8 cellular contexts compared by ENCODE assay signal in the genomic region with DNA sequence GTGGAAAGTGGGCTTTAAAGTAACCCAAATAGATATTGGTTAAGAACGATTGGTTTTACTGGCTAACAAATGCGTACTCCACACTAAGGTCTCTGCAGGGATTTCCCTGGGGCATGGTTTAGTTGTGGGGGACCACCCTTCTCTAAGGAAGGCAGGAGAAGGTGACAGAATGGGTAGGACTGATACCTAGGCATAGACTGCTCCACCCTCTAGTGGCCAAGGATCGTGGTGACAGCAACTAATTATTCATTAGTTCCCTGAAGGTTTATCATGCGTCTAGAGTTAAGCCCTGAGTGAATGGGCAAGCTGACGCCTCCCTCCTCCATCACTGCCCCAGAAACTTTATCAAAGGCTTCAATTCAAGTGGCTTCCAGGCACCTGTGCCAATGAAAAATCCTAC. TPM values are rescaled to one million over a fixed set of nuclear protein-coding genes. Genes with fewer than 3 reads are reported as not detected.
DNase-seq lines count a peak whose midpoint lies in the region; ATAC-seq, FAIRE-seq and TF ChIP-seq lines count a peak whose summit lies in the region.

No MANE protein-coding gene starts in this region.

- peak; percentile 42 for DNase-seq in SIG-M5 treated with dmso at 0.1 percent for 504 hours (lab: John Stamatoyannopoulos, UW; ENCODE audit: unreplicated experiment)
- DNase-seq in SIG-M5 (lab: John Stamatoyannopoulos, UW) = no peak
- peak; percentile 16 for DNase-seq in NCI-H1105 (lab: John Stamatoyannopoulos, UW)
- no peak for DNase-seq in GM12878 (ENCODE audit: low read depth, low spot score)
- peak; percentile 31 for DNase-seq in neural crest cell (ENCODE audit: low read depth, low spot score)
- no peak for DNase-seq in GF-D8 (lab: John Stamatoyannopoulos, UW)

- TF ChIP-seq POLR2A in GM12878 (IDR thresholded peaks at IDR 0.05; ENCODE audit: low read depth, low read length) = no peak

- no peaks in the 10 kb centered on the region for H3K79me2 ChIP-seq in GM12878 (ENCODE audit: control insufficient read depth, insufficient read depth, low read length)

- 0 out of 2 replicates have a peak, but pooled peaks have one; percentile 29 for TF ChIP-seq RAD21 in GM12878 (IDR thresholded peaks at IDR 0.05; ENCODE audit: insufficient read depth, low read depth, low read length)

- POLR2A ChIA-PET in GM12878 (lab: Charles Lee) = no interaction called here

- peak overlapping the region; percentile 82 for H3K4me3 Mint-ChIP-seq in neural crest cell

- no peak overlapping the region for H3K4me3 ChIP-seq in GM12878

- peaks cover 2% of the 10 kb centered on the region for H3K36me3 Mint-ChIP-seq in neural crest cell (ENCODE audit: low read depth)

- BruUV-seq in GM12878 (replicated peaks; lab: Mats Ljungman, UMichigan) = no TSS peak

- RAD21 ChIA-PET in GM12878 (lab: Charles Lee; ENCODE audit: unreplicated experiment) = interaction anchor here (1.0 to 13.9 kb wide), 5 partner anchors 34 to 281 kb away, joined by 3 to 344 read pairs (median 6); a partner anchor contains a TSS

- ATAC-seq in GM12878 = peak; percentile 62
- ATAC-seq in HG02759 (IDR thresholded peaks at IDR 0.05; ENCODE audit: unreplicated experiment) = no peak
- no peak for ATAC-seq in HG03097 (IDR thresholded peaks at IDR 0.05; ENCODE audit: low FRiP score, unreplicated experiment)

- H3K27me3 ChIP-seq in GM12878 (replicated peaks in 1 of 2; ENCODE audit: control insufficient read depth in 2 of 2, insufficient read depth in 2 of 2, low read length in 1 of 2) = no peaks in the 10 kb centered on the region

- no peaks in the 10 kb centered on the region; the same call in 2 of the 3 replicates for H3K9me3 ChIP-seq in GM12878 (replicated peaks; ENCODE audit: control insufficient read depth, insufficient read depth, low read length)

- H3K4me2 ChIP-seq in GM12878 (ENCODE audit: control insufficient read depth, insufficient read depth) = no peak overlapping the region

- TF ChIP-seq CTCF in GM12878 (IDR thresholded peaks at IDR 0.05 in 2 of 3, conservative IDR thresholded peaks at IDR 0.05 in 1 of 3; ENCODE audit: control insufficient read depth in 2 of 3, extremely low read depth in 1 of 3, insufficient read depth in 1 of 3, low read depth in 3 of 3, low read length in 3 of 3) (peak; percentile 60 to 76 (median 75)), neural crest cell (conservative IDR thresholded peaks at IDR 0.05) (peak; percentile 64)

- H4K20me1 ChIP-seq in GM12878 (ENCODE audit: control insufficient read depth, insufficient read depth) = no peaks in the 10 kb centered on the region

- peaks cover 35% of the 10 kb centered on the region for H3K27me3 Mint-ChIP-seq in neural crest cell (ENCODE audit: low read depth)

- CTCF ChIA-PET in GM12878 (lab: Yijun Ruan, JAX) = interaction anchor here (1.0 to 12.1 kb wide), 15 partner anchors 13 to 281 kb away, joined by 3 to 541 read pairs (median 5); a partner anchor contains a TSS

- no peak overlapping the region for H2AFZ ChIP-seq in GM12878 (ENCODE audit: control insufficient read depth, low read depth, low read length)

- H3K27ac ChIP-seq in GM12878 (ENCODE audit: control insufficient read depth, insufficient read depth) = no peak overlapping the region

- SMC1A ChIA-PET in GM12878 (lab: Charles Lee; ENCODE audit: uncharacterized antibody, unreplicated experiment) = interaction anchor here (1.1 to 10.5 kb wide), 10 partner anchors 10 to 282 kb away, joined by 3 to 184 read pairs (median 6); a partner anchor contains a TSS

- no peak for TF ChIP-seq EP300 in GM12878 (IDR thresholded peaks at IDR 0.05; ENCODE audit: borderline replicate concordance in 1 of 2, control insufficient read depth in 1 of 2, low read depth in 2 of 2, low read length in 2 of 2)

- in situ Hi-C loops in GM12878 (cut with MboI) = no loop called here

- H3K4me1 ChIP-seq in GM12878 (ENCODE audit: control insufficient read depth, insufficient read depth, low read length) = peaks cover 8% of the 10 kb centered on the region

- no peaks in the 10 kb centered on the region for H3K9me3 Mint-ChIP-seq in neural crest cell

- peak; percentile 75 for FAIRE-seq in GM12878 (lab: Jason Lieb, UNC)

- H3K9ac ChIP-seq in GM12878 (ENCODE audit: control insufficient read depth, insufficient read depth, low read length) = no peak overlapping the region

- peaks cover 2 to 3% of the 10 kb centered on the region in 2 experiments; a peak in 3 of 4 replicates for H3K36me3 ChIP-seq in GM12878 (ENCODE audit: control insufficient read depth in 2 of 2, insufficient read depth in 2 of 2, low read length in 1 of 2)

- peaks cover 8% of the 10 kb centered on the region for H3K4me1 Mint-ChIP-seq in neural crest cell

- intact Hi-C loops in GM12878 (cut with micrococcal nuclease; ENCODE audit: unreplicated experiment) = no loop called here

- H3K27ac Mint-ChIP-seq in neural crest cell (ENCODE audit: unreplicated experiment) = no peak overlapping the region

- WGBS in GM12878 (ENCODE audit: insufficient coverage, insufficient replicate concordance, low lambda C conversion rate, missing lambda C conversion rate) = 8% methylated on average over 5 of the region's 5 CpGs

TF ChIP-seq in GM12878, 131 proteins besides CTCF, POLR2A, EP300 and RAD21:
- peak; percentile 20; the same call in 1 of the 2 replicates for TF ChIP-seq SMC3 (IDR thresholded peaks at IDR 0.05; ENCODE audit: borderline replicate concordance, low read length)
- TF ChIP-seq RUNX3 (IDR thresholded peaks at IDR 0.05; ENCODE audit: low read length) = no peak

RNA-seq across cellular contexts. Expression of a gene that starts 9.1 kb away (rescaled TPM):
- not detected in 2 replicates for total RNA-seq in GM12878 (2013; cell fraction: nucleolus; rRNA removed)
- not detected in 2 replicates for total RNA-seq in GM12878 (2014; rRNA removed)
- total RNA-seq in GM12878 (2014; rRNA removed; fragmentation: Illumina TruSeq; extraction: Trizol) = not detected in 2 replicates
- not detected in 2 replicates for total RNA-seq in GM12878 (2021)
- polyA plus RNA-seq in GM12878 (2011; ENCODE audit: low read depth) = not detected
- not detected in 2 replicates for polyA plus RNA-seq in GM12878 (2011; rRNA removed)
- not detected in 2 replicates for polyA plus RNA-seq in GM12878 (2011; cell fraction: cytosol; rRNA removed)
- polyA plus RNA-seq in GM12878 (2011; cell fraction: nucleus; rRNA removed) = not detected in 2 replicates
- not detected in 2 replicates for polyA plus RNA-seq in GM12878 (2012)
- polyA plus RNA-seq in GM12878 (2014; fragmentation: Illumina TruSeq; extraction: Trizol) = not detected in 2 replicates
- polyA plus RNA-seq in GM12878 (2014; fragmentation: Nextera tagmentation; extraction: Ambion mirVana) = not detected
- polyA plus RNA-seq in GM12878 (2014; rRNA removed) = not detected in 2 replicates
- not detected for polyA plus RNA-seq in GM12878 (2016; fragmentation: Nextera tagmentation; extraction: Ambion mirVana)
- polyA minus RNA-seq in GM12878 (2011; rRNA and poly(A)+ RNA removed) = not detected in 2 replicates
- not detected in 2 replicates for polyA minus RNA-seq in GM12878 (2011; cell fraction: cytosol; rRNA and poly(A)+ RNA removed)
- polyA minus RNA-seq in GM12878 (2011; cell fraction: nucleus; rRNA and poly(A)+ RNA removed) = not detected in 2 replicates
- 13.4 and 14.7 TPM in 2 replicates for total RNA-seq in neural crest cell

RNA-seq across cellular contexts. Expression of a gene that starts 40.1 kb away (rescaled TPM):
- total RNA-seq in GM12878 (2013; cell fraction: nucleolus; rRNA removed) = 74.5 and 81.9 TPM in 2 replicates
- total RNA-seq in GM12878 (2014; rRNA removed) (46.4 and 53.5 TPM in 2 replicates), GM12878 (2014; rRNA removed; fragmentation: Illumina TruSeq; extraction: Trizol) (21.5 and 26.9 TPM in 2 replicates), GM12878 (2021) (40.0 and 40.4 TPM in 2 replicates), neural crest cell (3.0 and 3.5 TPM in 2 replicates)
- 18.9 TPM for polyA plus RNA-seq in GM12878 (2011; ENCODE audit: low read depth)
- polyA plus RNA-seq in GM12878 (2011; rRNA removed) (8.5 and 16.9 TPM in 2 replicates), GM12878 (2014; fragmentation: Illumina TruSeq; extraction: Trizol) (12.3 and 21.9 TPM in 2 replicates), GM12878 (2014; fragmentation: Nextera tagmentation; extraction: Ambion mirVana) (1 to 10 TPM; 3.0 to 7.4 TPM), GM12878 (2014; rRNA removed) (50.0 and 54.5 TPM in 2 replicates), GM12878 (2016; fragmentation: Nextera tagmentation; extraction: Ambion mirVana) (10 to 100 TPM; 51.7 to 54.8 TPM)
- 22.6 and 38.7 TPM in 2 replicates for polyA plus RNA-seq in GM12878 (2011; cell fraction: cytosol; rRNA removed)
- polyA plus RNA-seq in GM12878 (2011; cell fraction: nucleus; rRNA removed) = 45.6 and 71.8 TPM in 2 replicates
- polyA plus RNA-seq in GM12878 (2012) = 18.6 and 50.6 TPM in 2 replicates
- polyA minus RNA-seq in GM12878 (2011; rRNA and poly(A)+ RNA removed) = 20.3 and 37.3 TPM in 2 replicates
- 8.8 and 11.7 TPM in 2 replicates for polyA minus RNA-seq in GM12878 (2011; cell fraction: cytosol; rRNA and poly(A)+ RNA removed)
- 26.7 and 36.0 TPM in 2 replicates for polyA minus RNA-seq in GM12878 (2011; cell fraction: nucleus; rRNA and poly(A)+ RNA removed)

Comparison
In these comparisons a context has a peak if more than half of its experiments do, and no peak if none do; other contexts are left out.
1. DNase-seq: peak in SIG-M5 treated with dmso at 0.1 percent for 504 hours (single experiment), NCI-H1105 (single experiment) and neural crest cell (single experiment); none in SIG-M5 (single experiment), GM12878 (single experiment) and GF-D8 (single experiment).
2. RNA of a gene that starts 9.1 kb away (total RNA-seq): 13.4 to 14.7 TPM in neural crest cell; not detected in GM12878; every median in the first group is over 10 times any median in the second.